26 cellular contexts compared by ENCODE assay signal in the genomic region with DNA sequence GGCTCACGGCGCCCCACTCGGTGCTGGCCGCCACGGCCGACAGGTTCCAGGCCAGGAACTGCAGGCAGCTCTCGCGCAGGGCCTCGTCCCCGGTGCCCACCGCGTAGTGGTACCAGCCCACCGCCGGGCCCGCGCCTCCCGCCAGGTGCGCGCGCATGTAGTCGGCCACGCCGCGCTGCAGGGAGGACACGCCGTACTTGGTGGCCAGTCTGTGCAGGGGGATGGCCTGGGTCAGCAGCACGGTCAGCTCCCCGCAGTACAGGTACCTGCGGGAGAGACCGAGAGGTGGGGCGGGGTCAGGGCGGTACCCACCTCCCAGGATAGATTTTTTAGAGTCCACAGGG. TPM values are rescaled to one million over a fixed set of nuclear protein-coding genes. Genes with fewer than 3 reads are reported as not detected.
A peak's percentile ranks its signal among the peaks of the same experiment; 100 is the strongest.
DNase-seq lines count a peak whose midpoint lies in the region; ATAC-seq and TF ChIP-seq lines count a peak whose summit lies in the region.
"Had no signal": no experiment of that assay in that cellular context is flagged by ENCODE, and none has a peak within 500 bp of the region (broad histone marks: within the 10 kb centered on the region; RNA-seq: fewer than 3 reads in every experiment).

No MANE protein-coding gene starts in this region.

- intact Hi-C loops in left ventricle myocardium inferior (cut with micrococcal nuclease): loop anchor here (10.0 kb wide), 1 partner anchor 53 kb away; no protein-coding TSS in a partner anchor
- intact Hi-C loops in Right ventricle myocardium superior (cut with DNase I): loop anchor here (10.0 kb wide), 1 partner anchor 153 kb away; the partner anchor contains the start of gene RPL38
- intact Hi-C loops in vagina (cut with DNase I): no loop called here

- H3K4me1 ChIP-seq in left ventricle myocardium inferior: peaks cover 16% of the 10 kb centered on the region
- H3K4me1 ChIP-seq in effector memory CD4-positive, alpha-beta T cell (ENCODE audit: control insufficient read depth, insufficient read depth, low read length, poor library complexity, severe bottlenecking): peaks cover 14% of the 10 kb centered on the region
- H3K4me1 ChIP-seq in mesodermal cell (ENCODE audit: control insufficient read depth, insufficient read depth, low read length, poor library complexity, severe bottlenecking): peaks cover 6% of the 10 kb centered on the region
- H3K4me1 ChIP-seq in vagina: peaks cover 24% of the 10 kb centered on the region
- H3K4me1 ChIP-seq: prostate gland had no signal

- H3K27me3 ChIP-seq in left ventricle myocardium inferior (ENCODE audit: low read depth) (peaks cover 100% of the 10 kb centered on the region), vagina (no peaks in the 10 kb centered on the region)
- peaks cover 27% of the 10 kb centered on the region for H3K27me3 ChIP-seq in effector memory CD4-positive, alpha-beta T cell (replicated peaks; ENCODE audit: control insufficient read depth, insufficient read depth, low read length, poor library complexity, severe bottlenecking)

- no peaks in the 10 kb centered on the region for H3K9me3 ChIP-seq in left ventricle myocardium inferior (replicated peaks)
- no peaks in the 10 kb centered on the region for H3K9me3 ChIP-seq in effector memory CD4-positive, alpha-beta T cell (ENCODE audit: control insufficient read depth, low read length)
- no peaks in the 10 kb centered on the region for H3K9me3 ChIP-seq in mesodermal cell (ENCODE audit: control insufficient read depth, low read length)
- H3K9me3 ChIP-seq in vagina: no peaks in the 10 kb centered on the region
- H3K9me3 ChIP-seq: prostate gland had no signal

- 44 to 45% methylated on average over 31 to 32 of the region's 32 CpGs for WGBS in mesodermal cell (ENCODE audit: insufficient coverage in 2 of 2), 2 experiments

- DNase-seq in left ventricle myocardium inferior (no peak), Right ventricle myocardium superior (no peak), vagina (ENCODE audit: extremely low spot score in 2 of 2) (no peak)
- no peak for DNase-seq in effector memory CD4-positive, alpha-beta T cell
- DNase-seq in stimulated activated CD4-positive, alpha-beta T cell treated with anti-CD3 and anti-CD28 coated beads, Interleukin-4, amount 100 ng/mL, for 24 hours: no peak
- DNase-seq: ACHN, C1 segment of cervical spinal cord, H9, NCI-H2081, NCI-H446, SHP77, substantia nigra, T-helper 9 cell, WERI-Rb-1 had no signal

- TF ChIP-seq POLR2A in vagina (IDR thresholded peaks at IDR 0.05): no peak

- peak overlapping the region; percentile 57 for H3K4me3 ChIP-seq in left ventricle myocardium inferior
- H3K4me3 ChIP-seq in effector memory CD4-positive, alpha-beta T cell (ENCODE audit: insufficient read depth, low read depth, low read length, poor library complexity, severe bottlenecking): peak overlapping the region; percentile 35
- peak overlapping the region; percentile 19 for H3K4me3 ChIP-seq in mesodermal cell (ENCODE audit: extremely low read depth, insufficient read depth, low read length, poor library complexity, severe bottlenecking)
- H3K4me3 ChIP-seq in vagina: peak overlapping the region; percentile 19 to 23
- H3K4me3 ChIP-seq: neural progenitor cell had no signal

- H3K27ac ChIP-seq in left ventricle myocardium inferior (replicated peaks) (no peak overlapping the region), mesodermal cell (ENCODE audit: low read depth, low read length, severe bottlenecking) (no peak overlapping the region), vagina (no peak overlapping the region)
- no peak overlapping the region for H3K27ac ChIP-seq in effector memory CD4-positive, alpha-beta T cell (ENCODE audit: insufficient read depth, low read length, poor library complexity, severe bottlenecking)
- H3K27ac ChIP-seq: cardiac muscle cell, HL-60, neural progenitor cell, prostate gland, WERI-Rb-1 had no signal

- TF ChIP-seq CTCF in left ventricle myocardium inferior (IDR thresholded peaks at IDR 0.05; ENCODE audit: borderline replicate concordance): no peak
- no peak for TF ChIP-seq CTCF in vagina (IDR thresholded peaks at IDR 0.05)

- H3K36me3 ChIP-seq in left ventricle myocardium inferior (no peaks in the 10 kb centered on the region), mesodermal cell (ENCODE audit: control insufficient read depth, insufficient read depth, low read length) (no peaks in the 10 kb centered on the region), vagina (no peaks in the 10 kb centered on the region)
- no peaks in the 10 kb centered on the region for H3K36me3 ChIP-seq in effector memory CD4-positive, alpha-beta T cell (ENCODE audit: control insufficient read depth, insufficient read depth, low read length)
- H3K36me3 ChIP-seq: cardiac muscle cell, neural progenitor cell, prostate gland, WERI-Rb-1 had no signal

- ATAC-seq in Right ventricle myocardium superior (ENCODE audit: poor library complexity) (no peak), GM21447 (IDR thresholded peaks at IDR 0.05; ENCODE audit: unreplicated experiment) (no peak), HG02610 (IDR thresholded peaks at IDR 0.05; ENCODE audit: unreplicated experiment) (no peak)

RNA-seq across cellular contexts. Expression of gene BTBD17, which starts 4.2 kb away (rescaled TPM):
- not detected for total RNA-seq in left ventricle myocardium inferior
- not detected for total RNA-seq in Right ventricle myocardium superior
- 1.4 TPM for polyA plus RNA-seq in mesodermal cell (2013, experiment 1 of 2)
- 0.76 TPM for polyA plus RNA-seq in mesodermal cell (2013, experiment 2 of 2)
- not detected for total RNA-seq in vagina
- total RNA-seq: Daoy, OCI-LY7, prostate gland, ureter had no signal
- polyA plus RNA-seq: IgD-negative memory B cell had no signal

RNA-seq across cellular contexts. Expression of gene GPR142, which starts 9.9 kb away (rescaled TPM):
- total RNA-seq in left ventricle myocardium inferior (not detected), Right ventricle myocardium superior (not detected), vagina (0.98 TPM)
- polyA plus RNA-seq in mesodermal cell (2013, experiment 1 of 2): 0.22 TPM
- polyA plus RNA-seq in mesodermal cell (2013, experiment 2 of 2): not detected
- total RNA-seq: cardiac muscle cell, Daoy, lower leg skin, OCI-LY7 had no signal
- polyA plus RNA-seq: cardiac muscle cell, IgD-negative memory B cell had no signal

RNA-seq across cellular contexts. Expression of gene KIF19, which starts 31.4 kb away (rescaled TPM):
- total RNA-seq in left ventricle myocardium inferior (0.08 TPM), Right ventricle myocardium superior (0.22 TPM), vagina (5.6 TPM)
- polyA plus RNA-seq in mesodermal cell (2013, experiment 1 of 2): 0.29 TPM
- 0.20 TPM for polyA plus RNA-seq in mesodermal cell (2013, experiment 2 of 2)
- total RNA-seq: Daoy, OCI-LY7 had no signal
- polyA plus RNA-seq: cardiac muscle cell had no signal
